Comparison of ENCODE assay signal across 8 cellular contexts in genomic region chr3:32177702-32178198, GRCh38.
A peak's percentile ranks its signal among the peaks of the same experiment; 100 is the strongest.
DNase-seq lines count a peak whose midpoint lies in the region; ATAC-seq and TF ChIP-seq lines count a peak whose summit lies in the region.

No MANE protein-coding gene starts in this region.

- peak; percentile 18 for DNase-seq in NCI-H2171 treated with DMSO at 0.1 percent for 48 hours (lab: John Stamatoyannopoulos, UW)
- no peak for DNase-seq in NCI-H2171 (lab: John Stamatoyannopoulos, UW)
- DNase-seq in NCI-H446 (lab: John Stamatoyannopoulos, UW) = peak; percentile 44 to 78
- peak; percentile 2 to 20 (median 12) for DNase-seq in activated CD4-positive, CD25-positive, alpha-beta regulatory T cell (lab: John Stamatoyannopoulos, UW)
- peak; percentile 89 to 92 for DNase-seq in dermis microvascular lymphatic vessel endothelial cell (ENCODE audit: low read depth in 2 of 2)
- DNase-seq in medulla oblongata (ENCODE audit: extremely low spot score) = peak; percentile 50
- DNase-seq in suprapubic skin (ENCODE audit: low spot score in 2 of 2) = no peak

- H3K4me1 ChIP-seq in suprapubic skin = peaks cover 4% of the 10 kb centered on the region

- H3K9me3 ChIP-seq in suprapubic skin = no peaks in the 10 kb centered on the region

- no peak for TF ChIP-seq POLR2A in suprapubic skin (IDR thresholded peaks at IDR 0.05)

- no peaks in the 10 kb centered on the region for H3K27me3 ChIP-seq in suprapubic skin

- H3K27ac ChIP-seq in suprapubic skin = no peak overlapping the region

- TF ChIP-seq EP300 in suprapubic skin (IDR thresholded peaks at IDR 0.05) = no peak

- peak; percentile 72 for ATAC-seq in HG02884 (IDR thresholded peaks at IDR 0.05; ENCODE audit: unreplicated experiment)

- TF ChIP-seq CTCF in suprapubic skin (IDR thresholded peaks at IDR 0.05) = peak; percentile 37 to 53

- no peak overlapping the region for H3K4me3 ChIP-seq in suprapubic skin

- 37% methylated on average over 5 of the region's 5 CpGs for WGBS in suprapubic skin

- H3K36me3 ChIP-seq in suprapubic skin = no peaks in the 10 kb centered on the region

Comparison
In these comparisons a context has a peak if more than half of its experiments do, and no peak if none do; other contexts are left out.
1. DNase-seq: peak in NCI-H2171 treated with DMSO at 0.1 percent for 48 hours (single experiment), NCI-H446 (2 of 2), activated CD4-positive, CD25-positive, alpha-beta regulatory T cell (4 of 4), dermis microvascular lymphatic vessel endothelial cell (2 of 2) and medulla oblongata (single experiment); none in NCI-H2171 (single experiment) and suprapubic skin (0 of 2).